Comparison of ENCODE assay signal across 9 cellular contexts in genomic region chr1:46667782-46668760, GRCh38. TPM values are rescaled to one million over a fixed set of nuclear protein-coding genes. Genes with fewer than 3 reads are reported as not detected.
A peak's percentile ranks its signal among the peaks of the same experiment; 100 is the strongest.
DNase-seq lines count a peak whose midpoint lies in the region; ATAC-seq, FAIRE-seq and TF ChIP-seq lines count a peak whose summit lies in the region.
"Had no signal": no experiment of that assay in that cellular context is flagged by ENCODE, and none has a peak within 500 bp of the region (broad histone marks: within the 10 kb centered on the region; RNA-seq: fewer than 3 reads in every experiment).

TSS of gene ATPAF1 (minus strand) at chr1:46668364. CDS start at chr1:46668322, 42 bp downstream.

- H3K36me3 Mint-ChIP-seq in mesothelial cell of epicardium, result peaks cover 10% of the 10 kb centered on the region

- H3K79me2 ChIP-seq in endothelial cell of umbilical vein (ENCODE audit: control insufficient read depth, insufficient read depth, low read length), result peaks cover 9% of the 10 kb centered on the region

- H3K4me1 ChIP-seq in endothelial cell of umbilical vein (ENCODE audit: control insufficient read depth, extremely low read depth, insufficient read depth, low read length), result peaks cover 10% of the 10 kb centered on the region

- H3K4me1 Mint-ChIP-seq in mesothelial cell of epicardium, result peaks cover 13% of the 10 kb centered on the region

- H3K4me2 ChIP-seq in endothelial cell of umbilical vein (ENCODE audit: insufficient read depth, low read length), result peak within 1 kb of the TSS; percentile 75

- no peaks in the 10 kb centered on the region for H4K20me1 ChIP-seq in endothelial cell of umbilical vein (replicated peaks; ENCODE audit: control insufficient read depth, extremely low read depth, insufficient read depth, low read length)

- BruUV-seq in endothelial cell of umbilical vein (replicated peaks; lab: Mats Ljungman, UMichigan), result no TSS peak

- peak; percentile 66 for TF ChIP-seq POLR2A in endothelial cell of umbilical vein (IDR thresholded peaks at IDR 0.05; ENCODE audit: low read depth, low read length)

- no peaks in the 10 kb centered on the region for H3K9me1 ChIP-seq in endothelial cell of umbilical vein (replicated peaks; ENCODE audit: control insufficient read depth, extremely low read depth, insufficient read depth, low read length)

- peak; percentile 83 for ATAC-seq in HG03442 (IDR thresholded peaks at IDR 0.05; ENCODE audit: unreplicated experiment)

- peak within 1 kb of the TSS; percentile 70 for H3K4me3 Mint-ChIP-seq in mesothelial cell of epicardium

- H3K27me3 Mint-ChIP-seq in mesothelial cell of epicardium (ENCODE audit: low read depth), result no peaks in the 10 kb centered on the region

- H3K27me3 ChIP-seq in BJ (ENCODE audit: control insufficient read depth, insufficient read depth, low read length), result no peaks in the 10 kb centered on the region
- no peaks in the 10 kb centered on the region for H3K27me3 ChIP-seq in endothelial cell of umbilical vein (ENCODE audit: control insufficient read depth in 2 of 2, insufficient read depth in 2 of 2, low read length in 2 of 2)

- CTCF ChIA-PET in BJ (lab: Yijun Ruan, JAX), result interaction anchor here (1.2 to 2.1 kb wide), 2 partner anchors 12 to 132 kb away, joined by 3 to 5 read pairs; a partner anchor contains a TSS
- CTCF ChIA-PET in endothelial cell of umbilical vein (lab: Charles Lee), result interaction anchor here (0.7 to 1.8 kb wide), 6 partner anchors 10 to 226 kb away, joined by 3 to 7 read pairs (median 4); partner anchors contain the start of gene MKNK1

- peak within 1 kb of the TSS; percentile 46 for H3K9ac ChIP-seq in endothelial cell of umbilical vein (replicated peaks; ENCODE audit: extremely low read depth, insufficient read depth, low read length)

- dilution Hi-C loops in endothelial cell of umbilical vein (cut with MboI; ENCODE audit: extremely low pct_ligation_motif_present, low sequenced_read_pairs), result no loop called here

- no peaks in the 10 kb centered on the region for H3K9me3 ChIP-seq in endothelial cell of umbilical vein (replicated peaks; ENCODE audit: control insufficient read depth, insufficient read depth, low read length)

- peak within 1 kb of the TSS; percentile 74 for H2AFZ ChIP-seq in endothelial cell of umbilical vein (ENCODE audit: low read depth, low read length)

- no peak within 1 kb of the TSS for H3K27ac ChIP-seq in endothelial cell of umbilical vein (ENCODE audit: insufficient read depth, low read depth, low read length)

- H3K36me3 ChIP-seq in BJ (ENCODE audit: control insufficient read depth, insufficient read depth, low read length), result peaks cover 9% of the 10 kb centered on the region
- peaks cover 0 to 2% of the 10 kb centered on the region in 2 experiments for H3K36me3 ChIP-seq in endothelial cell of umbilical vein (ENCODE audit: control insufficient read depth in 2 of 2, extremely low read depth in 1 of 2, insufficient read depth in 2 of 2, low read length in 2 of 2)

- POLR2A ChIA-PET in BJ (lab: Charles Lee) (no interaction called here), endothelial cell of umbilical vein (lab: Charles Lee) (no interaction called here)

- TF ChIP-seq CTCF in BJ (IDR thresholded peaks at IDR 0.05; ENCODE audit: insufficient read depth, low read depth, low read length), result no peak
- TF ChIP-seq CTCF in endothelial cell of umbilical vein (IDR thresholded peaks at IDR 0.05; ENCODE audit: extremely low read depth in 1 of 2, insufficient read depth in 1 of 2, low read depth in 1 of 2, low read length in 2 of 2), result no peak
- TF ChIP-seq CTCF in mesothelial cell of epicardium (IDR thresholded peaks at IDR 0.05; ENCODE audit: unreplicated experiment), result no peak

- peak within 1 kb of the TSS; percentile 5 for H3K27ac Mint-ChIP-seq in mesothelial cell of epicardium

- peak; percentile 84 for FAIRE-seq in GM19239 (lab: Jason Lieb, UNC)
- peak; percentile 86 for FAIRE-seq in endothelial cell of umbilical vein (lab: Jason Lieb, UNC)
- FAIRE-seq: endometrium had no signal

- H3K9me3 Mint-ChIP-seq in mesothelial cell of epicardium, result no peaks in the 10 kb centered on the region

- H3K4me3 ChIP-seq in BJ (ENCODE audit: low read depth, low read length) (peak within 1 kb of the TSS; percentile 80), endothelial cell of umbilical vein (replicated peaks in 1 of 3; ENCODE audit: insufficient read depth in 1 of 3, low read depth in 1 of 3, low read length in 3 of 3) (peak within 1 kb of the TSS; percentile 64 to 87 (median 76))

- DNase-seq in BJ (ENCODE audit: low read depth), result no peak
- peak; percentile 55 for DNase-seq in GM19239 (ENCODE audit: insufficient read length, low spot score)
- DNase-seq in NOMO-1 treated with DMSO at 0.1 percent for 48 hours (lab: John Stamatoyannopoulos, UW; ENCODE audit: unreplicated experiment), result peak; percentile 65
- DNase-seq in activated CD8-positive, alpha-beta memory T cell treated with anti-CD3 and anti-CD28 coated beads, Interleukin-2, amount 50 U/mL, for 1 hour (ENCODE audit: extremely low read depth), result peak; percentile 4
- peak; percentile 61 for DNase-seq in endothelial cell of umbilical vein (ENCODE audit: low read depth, low spot score)
- peak; percentile 45 to 58 for DNase-seq in mesothelial cell of epicardium (ENCODE audit: low spot score in 2 of 2, unreplicated experiment in 2 of 2)
- peak; percentile 46 to 56 for DNase-seq in stimulated activated CD8-positive, alpha-beta memory T cell treated with anti-CD3 and anti-CD28 coated beads, Interleukin-15, amount 100 ng/mL, for 48 hours (ENCODE audit: low read depth in 2 of 2)

- intact Hi-C loops in endothelial cell of umbilical vein (cut with micrococcal nuclease), result loop anchor here (1.0 to 2.0 kb wide), 3 partner anchors 51 to 64 kb away; partner anchors contain the start of genes EFCAB14, MKNK1 and MOB3C

TF ChIP-seq in endothelial cell of umbilical vein, 7 proteins besides CTCF, POLR2A, EP300 and RAD21:
- TF ChIP-seq FOS (IDR thresholded peaks at IDR 0.05; ENCODE audit: borderline replicate concordance, insufficient read depth, low read length) (no peak), GATA2 (IDR thresholded peaks at IDR 0.05; ENCODE audit: insufficient read depth, insufficient read length, low read depth, low read length) (no peak), POLR2AphosphoS5 (IDR thresholded peaks at IDR 0.05; ENCODE audit: insufficient read depth, low read depth, low read length) (peak; percentile 87)

RNA-seq across cellular contexts. Expression of gene ATPAF1, which starts in this region (rescaled TPM):
- polyA plus RNA-seq in BJ (2011; rRNA removed) (37.0 and 67.2 TPM in 2 replicates), endothelial cell of umbilical vein (28.3 and 31.5 TPM in 2 replicates)
- polyA minus RNA-seq in BJ (2011; rRNA and poly(A)+ RNA removed), result 17.8 and 19.1 TPM in 2 replicates
- total RNA-seq in endothelial cell of umbilical vein (28.4 and 29.6 TPM in 2 replicates), mesothelial cell of epicardium (38.4 to 40.5 TPM (median 38.5 TPM) in 3 replicates)
- polyA plus RNA-seq in endothelial cell of umbilical vein (2011; cell fraction: cytosol; rRNA removed), result 43.6 and 50.5 TPM in 2 replicates
- polyA plus RNA-seq in endothelial cell of umbilical vein (2011; cell fraction: nucleus; rRNA removed), result 28.4 and 35.1 TPM in 2 replicates
- polyA plus RNA-seq in endothelial cell of umbilical vein (2012), result 25.5 and 33.3 TPM in 2 replicates
- 28.5 and 28.9 TPM in 2 replicates for polyA minus RNA-seq in endothelial cell of umbilical vein
- polyA minus RNA-seq in endothelial cell of umbilical vein (2011; cell fraction: cytosol; rRNA and poly(A)+ RNA removed), result 26.0 TPM
- 19.5 and 28.5 TPM in 2 replicates for polyA minus RNA-seq in endothelial cell of umbilical vein (2011; cell fraction: nucleus; rRNA and poly(A)+ RNA removed)
